ENCODE assay signal across 9 cellular contexts in the genomic region with DNA sequence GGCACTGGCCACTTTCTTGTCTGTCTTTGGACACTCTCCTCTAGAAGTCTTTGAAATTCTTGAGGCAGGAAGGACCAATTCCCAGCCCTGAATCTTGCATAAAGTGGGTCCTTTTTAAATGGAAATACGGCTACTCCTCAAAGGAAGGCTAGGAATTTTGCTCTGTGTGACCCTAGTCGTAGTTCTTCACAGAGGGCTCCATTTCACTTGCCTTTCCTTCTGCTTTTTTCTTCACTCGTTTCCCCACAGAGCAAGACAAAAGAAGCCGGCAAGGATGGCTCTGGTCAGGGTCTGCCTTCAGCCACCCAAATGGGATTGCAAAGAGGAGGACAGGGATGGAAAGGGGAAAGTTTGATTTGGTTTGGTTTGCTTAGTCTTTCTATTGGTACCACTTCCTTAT. TPM values are rescaled to one million over a fixed set of nuclear protein-coding genes. Genes with fewer than 3 reads are reported as not detected.
DNase-seq lines count a peak whose midpoint lies in the region; ATAC-seq, FAIRE-seq and TF ChIP-seq lines count a peak whose summit lies in the region.
"Had no signal": no experiment of that assay in that cellular context is flagged by ENCODE, and none has a peak within 500 bp of the region (broad histone marks: within the 10 kb centered on the region; RNA-seq: fewer than 3 reads in every experiment).

No MANE protein-coding gene starts in this region.

- peak overlapping the region; percentile 80; the same call in 1 of the 2 replicates for H2BK20ac ChIP-seq in H1 (ENCODE audit: low read length)

- no peak overlapping the region for H3K56ac ChIP-seq in H1 (replicated peaks; ENCODE audit: insufficient read length, low read depth, low read length)

- H3K27ac Mint-ChIP-seq in Caco-2 (ENCODE audit: unreplicated experiment): no peak overlapping the region

- H3K36me3 ChIP-seq in Caco-2 (ENCODE audit: control insufficient read depth, insufficient read depth, low read length) (no peaks in the 10 kb centered on the region; the same call in 1 of the 2 replicates), NT2/D1 (ENCODE audit: insufficient read depth, insufficient read length, low read length) (no peaks in the 10 kb centered on the region), H1 (ENCODE audit: control insufficient read depth in 2 of 4, insufficient read depth in 4 of 4, low read length in 3 of 4) (no peaks in the 10 kb centered on the region), osteoblast (ENCODE audit: insufficient read depth, low read length) (no peaks in the 10 kb centered on the region), brain microvascular endothelial cell (replicated peaks) (no peaks in the 10 kb centered on the region)

- H4K91ac ChIP-seq in H1 (replicated peaks; ENCODE audit: insufficient read length, low read length): no peak overlapping the region

- no peaks in the 10 kb centered on the region for H3K79me2 ChIP-seq in H1 (ENCODE audit: control insufficient read depth in 1 of 2, insufficient read depth in 2 of 2, low read length in 2 of 2)
- no peaks in the 10 kb centered on the region for H3K79me2 ChIP-seq in osteoblast (ENCODE audit: insufficient read depth, low read length)

- H3K4me3 Mint-ChIP-seq in Caco-2 (ENCODE audit: unreplicated experiment): peak overlapping the region; percentile 37

- no peaks in the 10 kb centered on the region for H3K27me3 ChIP-seq in Caco-2 (replicated peaks; ENCODE audit: control insufficient read depth, insufficient read depth, low read length)
- H3K27me3 ChIP-seq in NT2/D1 (ENCODE audit: insufficient read depth, insufficient read length): no peaks in the 10 kb centered on the region
- no peaks in the 10 kb centered on the region for H3K27me3 ChIP-seq in H1 (replicated peaks in 1 of 4; ENCODE audit: control insufficient read depth in 3 of 4, extremely low read depth in 1 of 4, insufficient read depth in 3 of 4, low read length in 3 of 4)
- no peaks in the 10 kb centered on the region for H3K27me3 ChIP-seq in osteoblast (ENCODE audit: insufficient read depth, low read length)
- H3K27me3 ChIP-seq in brain microvascular endothelial cell (replicated peaks): no peaks in the 10 kb centered on the region

- H3K27me3 Mint-ChIP-seq in Caco-2 (ENCODE audit: insufficient read depth, unreplicated experiment): no peaks in the 10 kb centered on the region

- no peaks in the 10 kb centered on the region for H3K9me3 Mint-ChIP-seq in Caco-2 (ENCODE audit: unreplicated experiment)

- peak overlapping the region; percentile 58; the same call in 1 of the 2 replicates for H3K27ac ChIP-seq in H1 (ENCODE audit: low read depth, low read length)
- H3K27ac ChIP-seq in osteoblast (ENCODE audit: low read depth, low read length): no peak overlapping the region
- H3K27ac ChIP-seq in brain microvascular endothelial cell: no peak overlapping the region

- in situ Hi-C loops in brain microvascular endothelial cell (cut with HindIII; ENCODE audit: low pct_ligation_motif_present, low sequenced_read_pairs): no loop called here

- H3K14ac ChIP-seq in H1 (ENCODE audit: insufficient read length): no peak overlapping the region

- intact Hi-C loops in Caco-2 (cut with micrococcal nuclease; ENCODE audit: unreplicated experiment): no loop called here

- no peaks in the 10 kb centered on the region for H3K23me2 ChIP-seq in H1 (ENCODE audit: low read depth, low read length)

- BruUV-seq in Caco-2 (replicated peaks; lab: Mats Ljungman, UMichigan): no TSS peak

- H3K4me1 Mint-ChIP-seq in Caco-2 (ENCODE audit: low read depth, unreplicated experiment): no peaks in the 10 kb centered on the region

- 0 out of 2 replicates have a peak overlapping the region, but pooled peaks have one; percentile 81 for H2BK12ac ChIP-seq in H1 (ENCODE audit: low read depth, low read length)

- no peak for TF ChIP-seq RAD21 in H1 (IDR thresholded peaks at IDR 0.05 in 1 of 2, conservative IDR thresholded peaks at IDR 0.05 in 1 of 2; ENCODE audit: low read depth in 2 of 2, low read length in 2 of 2)

- peak overlapping the region; percentile 33 for H3K9ac ChIP-seq in NT2/D1 (ENCODE audit: insufficient read length, low read depth)
- H3K9ac ChIP-seq in H1 (replicated peaks in 1 of 4; ENCODE audit: extremely low read depth in 1 of 4, low read depth in 3 of 4, low read length in 3 of 4): peak overlapping the region in 1 of 4 experiments; percentile 29; a peak in 1 of 7 replicates

- TF ChIP-seq EP300 in H1 (IDR thresholded peaks at IDR 0.05; ENCODE audit: borderline replicate concordance in 1 of 2, low read depth in 2 of 2, low read length in 2 of 2): no peak

- H2BK120ac ChIP-seq in H1 (replicated peaks; ENCODE audit: low read depth, low read length): no peak overlapping the region

- no peak overlapping the region for H2BK15ac ChIP-seq in H1 (ENCODE audit: low read length)

- no peak overlapping the region; the same call in 1 of the 2 replicates for H4K8ac ChIP-seq in H1 (ENCODE audit: extremely low read depth, insufficient read depth, low read length)

- 0 out of 2 replicates have a peak overlapping the region, but pooled peaks have one; percentile 47 for H2AK5ac ChIP-seq in H1 (ENCODE audit: low read depth, low read length)

- ATAC-seq in GM21529 (IDR thresholded peaks at IDR 0.05; ENCODE audit: unreplicated experiment) (no peak), HG03469 (IDR thresholded peaks at IDR 0.05; ENCODE audit: unreplicated experiment) (no peak)

- no peak overlapping the region for H3K4ac ChIP-seq in H1 (replicated peaks; ENCODE audit: insufficient read length, low read depth, low read length)

- H3K36me3 Mint-ChIP-seq in Caco-2 (ENCODE audit: insufficient read depth, unreplicated experiment): no peaks in the 10 kb centered on the region

- no peaks in the 10 kb centered on the region for H4K20me1 ChIP-seq in H1 (replicated peaks in 1 of 2; ENCODE audit: control insufficient read depth in 1 of 2, insufficient read depth in 2 of 2, low read length in 2 of 2)
- H4K20me1 ChIP-seq in osteoblast (ENCODE audit: insufficient read depth, low read length): no peaks in the 10 kb centered on the region

- CTCF ChIA-PET in Caco-2 (lab: Charles Lee): no interaction called here
- CTCF ChIA-PET in H1 (lab: Charles Lee; ENCODE audit: partially characterized antibody): interaction anchor here (2.2 kb wide), 1 partner anchor 26 kb away, joined by 10 read pairs; no protein-coding TSS in a partner anchor

- no peaks in the 10 kb centered on the region for H3K79me1 ChIP-seq in H1 (ENCODE audit: low read depth, low read length)

- POLR2A ChIA-PET in Caco-2 (lab: Charles Lee): no interaction called here
- POLR2A ChIA-PET in H1 (lab: Charles Lee; ENCODE audit: partially characterized antibody): interaction anchor here (0.6 to 0.7 kb wide), 2 partner anchors 25 to 27 kb away, joined by 3 read pairs; no protein-coding TSS in a partner anchor

- no peak for TF ChIP-seq POLR2A in H1 (IDR thresholded peaks at IDR 0.05; ENCODE audit: control extremely low read depth in 1 of 2, low read depth in 2 of 2, low read length in 2 of 2)

- peak overlapping the region; percentile 83 for H2BK5ac ChIP-seq in H1 (ENCODE audit: low read depth, low read length)

- no peak for FAIRE-seq in H1 (lab: Jason Lieb, UNC)
- FAIRE-seq: G401.6 had no signal

- H3K4me3 ChIP-seq in Caco-2 (ENCODE audit: low read depth, low read length) (no peak overlapping the region), NT2/D1 (ENCODE audit: insufficient read length, low read depth) (no peak overlapping the region), H1 (ENCODE audit: extremely low read depth in 1 of 4, insufficient read depth in 2 of 4, low read depth in 3 of 4, low read length in 4 of 4) (peak overlapping the region in 3 of 4 experiments; percentile 3 to 38 (median 10); a peak in 2 of 8 replicates), osteoblast (ENCODE audit: insufficient read depth, low read length) (no peak overlapping the region), brain microvascular endothelial cell (ENCODE audit: low read depth, low read length) (no peak overlapping the region)

- H3K18ac ChIP-seq in H1 (ENCODE audit: extremely low read depth, low read length): peak overlapping the region; percentile 85

- 0 out of 2 replicates have a peak, but pooled peaks cover 3% of the 10 kb centered on the region for H3K9me3 ChIP-seq in Caco-2
- no peaks in the 10 kb centered on the region; the same call in 1 of the 2 replicates for H3K9me3 ChIP-seq in NT2/D1 (ENCODE audit: insufficient read depth, low read length)
- no peaks in the 10 kb centered on the region; a peak in 1 of 4 replicates for H3K9me3 ChIP-seq in H1 (ENCODE audit: insufficient read depth in 2 of 2, low read depth in 1 of 2, low read length in 1 of 2)
- no peaks in the 10 kb centered on the region for H3K9me3 ChIP-seq in osteoblast (ENCODE audit: low read depth, low read length)

- H2AFZ ChIP-seq in H1 (ENCODE audit: low read length) (0 out of 2 replicates have a peak overlapping the region, but pooled peaks have one; percentile 82), osteoblast (ENCODE audit: low read length) (peak overlapping the region; percentile 0)

- DNase-seq in Caco-2 (no peak), NT2/D1 (ENCODE audit: low read depth, low spot score) (peak; percentile 48), H1 (ENCODE audit: low read depth in 1 of 2, low spot score in 2 of 2) (no peak), osteoblast (ENCODE audit: insufficient read length, low spot score, missing footprints) (no peak), brain microvascular endothelial cell (no peak)
- DNase-seq in stimulated activated CD4-positive, alpha-beta T cell treated with anti-CD3 and anti-CD28 coated beads, Interleukin-1b, Interleukin-23, amount 100 ng/mL, for 48 hours: no peak

- TF ChIP-seq CTCF in Caco-2 (IDR thresholded peaks at IDR 0.05; ENCODE audit: insufficient read depth in 1 of 2, low read depth in 1 of 2, low read length in 1 of 2, severe bottlenecking in 1 of 2, unreplicated experiment in 1 of 2) (no peak), H1 (IDR thresholded peaks at IDR 0.05; ENCODE audit: control extremely low read depth in 1 of 3, insufficient read depth in 1 of 3, low read depth in 1 of 3, low read length in 3 of 3) (no peak), osteoblast (IDR thresholded peaks at IDR 0.05; ENCODE audit: extremely low read depth, low read depth, low read length) (no peak), brain microvascular endothelial cell (IDR thresholded peaks at IDR 0.05; ENCODE audit: low read depth, low read length, missing control alignments) (no peak)

- no peak overlapping the region for H4K5ac ChIP-seq in H1 (ENCODE audit: insufficient read length, low read depth, low read length)

- H3K4me1 ChIP-seq in Caco-2: no peaks in the 10 kb centered on the region
- no peaks in the 10 kb centered on the region for H3K4me1 ChIP-seq in NT2/D1 (ENCODE audit: insufficient read depth, insufficient read length)
- peaks cover 2 to 6% (median 4%) of the 10 kb centered on the region in 4 experiments; a peak in 2 of 7 replicates for H3K4me1 ChIP-seq in H1 (replicated peaks in 1 of 4; ENCODE audit: control insufficient read depth in 3 of 4, insufficient read depth in 4 of 4, low read length in 3 of 4)
- peaks cover 4% of the 10 kb centered on the region for H3K4me1 ChIP-seq in osteoblast (ENCODE audit: insufficient read depth, low read length)

- H3K4me2 ChIP-seq in H1 (ENCODE audit: insufficient read depth in 1 of 2, low read depth in 2 of 2, low read length in 2 of 2) (peak overlapping the region; percentile 54 to 72), osteoblast (ENCODE audit: insufficient read depth, low read length) (no peak overlapping the region)

- 25% methylated on average over 4 of the region's 4 CpGs; no CpG with 5 or more reads in 1 of the 2 experiments for WGBS in H1 (ENCODE audit: extremely low coverage in 1 of 2, insufficient coverage in 1 of 2, insufficient read length in 1 of 2, insufficient replicate concordance in 2 of 2, low coverage in 1 of 2, low lambda C conversion rate in 2 of 2, missing lambda C conversion rate in 1 of 2), 2 experiments

- no peak overlapping the region for H3K23ac ChIP-seq in H1 (ENCODE audit: insufficient read length)

RNA-seq across cellular contexts. Expression of a gene that starts 25.8 kb away (rescaled TPM):
- total RNA-seq in Caco-2 (2022) (47.0 and 49.6 TPM in 2 replicates), osteoblast (320 and 343 TPM in 2 replicates)
- total RNA-seq in H1 (2021; fragmentation: NEBNext Ultra II Directional; extraction: Animal tissue kit (Norgen Biotek cat#: 25700)): 24.4 and 28.0 TPM in 2 replicates
- 20.2 and 26.1 TPM in 2 replicates for polyA plus RNA-seq in H1 (2011; rRNA removed)
- polyA plus RNA-seq in H1 (2011; cell fraction: cytosol; rRNA removed): 29.0 TPM
- 29.1 TPM for polyA plus RNA-seq in H1 (2011; cell fraction: nucleus; rRNA removed)
- polyA plus RNA-seq in H1 (2012, experiment 1 of 2): 26.1 to 29.2 TPM (median 27.6 TPM) in 4 replicates
- 30.7 TPM for polyA plus RNA-seq in H1 (2012, experiment 2 of 2)
- 35.3 TPM for polyA plus RNA-seq in H1 (2013, experiment 1 of 2)
- 41.8 TPM for polyA plus RNA-seq in H1 (2013, experiment 2 of 2)
- polyA minus RNA-seq in H1 (2011; rRNA and poly(A)+ RNA removed): 17.0 and 18.3 TPM in 2 replicates
- 16.2 TPM for polyA minus RNA-seq in H1 (2011; cell fraction: cytosol; rRNA and poly(A)+ RNA removed)
- 20.6 TPM for polyA minus RNA-seq in H1 (2011; cell fraction: nucleus; rRNA and poly(A)+ RNA removed)

RNA-seq across cellular contexts. Expression of a gene that starts 41.2 kb away (rescaled TPM):
- total RNA-seq in Caco-2 (2022): 84.1 and 94.1 TPM in 2 replicates
- 67.8 and 75.4 TPM in 2 replicates for total RNA-seq in H1 (2021; fragmentation: NEBNext Ultra II Directional; extraction: Animal tissue kit (Norgen Biotek cat#: 25700))
- polyA plus RNA-seq in H1 (2011; rRNA removed): 42.4 and 52.9 TPM in 2 replicates
- polyA plus RNA-seq in H1 (2011; cell fraction: cytosol; rRNA removed): 47.6 TPM
- polyA plus RNA-seq in H1 (2011; cell fraction: nucleus; rRNA removed): 56.7 TPM
- polyA plus RNA-seq in H1 (2012, experiment 1 of 2): 48.1 to 77.3 TPM (median 64.7 TPM) in 4 replicates
- 42.4 TPM for polyA plus RNA-seq in H1 (2012, experiment 2 of 2)
- 28.4 TPM for polyA plus RNA-seq in H1 (2013, experiment 1 of 2)
- polyA plus RNA-seq in H1 (2013, experiment 2 of 2): 25.4 TPM
- 34.6 and 41.3 TPM in 2 replicates for polyA minus RNA-seq in H1 (2011; rRNA and poly(A)+ RNA removed)
- polyA minus RNA-seq in H1 (2011; cell fraction: cytosol; rRNA and poly(A)+ RNA removed): 19.2 TPM
- 18.8 TPM for polyA minus RNA-seq in H1 (2011; cell fraction: nucleus; rRNA and poly(A)+ RNA removed)
- total RNA-seq in osteoblast: 56.5 and 64.8 TPM in 2 replicates

RNA-seq across cellular contexts. Expression of a gene that starts 42.0 kb away (rescaled TPM):
- total RNA-seq in Caco-2 (2022) (20.3 and 20.8 TPM in 2 replicates), osteoblast (6.8 and 7.2 TPM in 2 replicates)
- 10.5 and 11.6 TPM in 2 replicates for total RNA-seq in H1 (2021; fragmentation: NEBNext Ultra II Directional; extraction: Animal tissue kit (Norgen Biotek cat#: 25700))
- polyA plus RNA-seq in H1 (2011; rRNA removed): 24.2 and 24.3 TPM in 2 replicates
- polyA plus RNA-seq in H1 (2011; cell fraction: cytosol; rRNA removed): 16.3 TPM
- polyA plus RNA-seq in H1 (2011; cell fraction: nucleus; rRNA removed): 20.5 TPM
- 10.3 to 11.8 TPM (median 11.1 TPM) in 4 replicates for polyA plus RNA-seq in H1 (2012, experiment 1 of 2)
- polyA plus RNA-seq in H1 (2012, experiment 2 of 2): 7.9 TPM
- polyA plus RNA-seq in H1 (2013, experiment 1 of 2): 13.5 TPM
- 11.3 TPM for polyA plus RNA-seq in H1 (2013, experiment 2 of 2)
- polyA minus RNA-seq in H1 (2011; rRNA and poly(A)+ RNA removed): 17.6 and 20.3 TPM in 2 replicates
- polyA minus RNA-seq in H1 (2011; cell fraction: cytosol; rRNA and poly(A)+ RNA removed): 5.6 TPM
- 17.8 TPM for polyA minus RNA-seq in H1 (2011; cell fraction: nucleus; rRNA and poly(A)+ RNA removed)

RNA-seq across cellular contexts. Expression of a gene that starts 56.1 kb away (rescaled TPM):
- total RNA-seq in Caco-2 (2022): 93.7 and 95.6 TPM in 2 replicates
- 119 and 123 TPM in 2 replicates for total RNA-seq in H1 (2021; fragmentation: NEBNext Ultra II Directional; extraction: Animal tissue kit (Norgen Biotek cat#: 25700))
- polyA plus RNA-seq in H1 (2011; rRNA removed): 48.8 and 59.5 TPM in 2 replicates
- 71.0 TPM for polyA plus RNA-seq in H1 (2011; cell fraction: cytosol; rRNA removed)
- polyA plus RNA-seq in H1 (2011; cell fraction: nucleus; rRNA removed): 104 TPM
- 112 to 134 TPM (median 123 TPM) in 4 replicates for polyA plus RNA-seq in H1 (2012, experiment 1 of 2)
- 36.5 TPM for polyA plus RNA-seq in H1 (2012, experiment 2 of 2)
- polyA plus RNA-seq in H1 (2013, experiment 1 of 2): 91.5 TPM
- polyA plus RNA-seq in H1 (2013, experiment 2 of 2): 94.1 TPM
- polyA minus RNA-seq in H1 (2011; rRNA and poly(A)+ RNA removed): 84.1 and 96.9 TPM in 2 replicates
- polyA minus RNA-seq in H1 (2011; cell fraction: cytosol; rRNA and poly(A)+ RNA removed): 62.4 TPM
- polyA minus RNA-seq in H1 (2011; cell fraction: nucleus; rRNA and poly(A)+ RNA removed): 48.9 TPM
- total RNA-seq in osteoblast: 37.3 and 37.4 TPM in 2 replicates

Comparison
In these comparisons a context has a peak if more than half of its experiments do, and no peak if none do; other contexts are left out.
1. H3K4me3 ChIP-seq: peak in H1 (3 of 4); none in Caco-2 (single experiment), NT2/D1 (single experiment), osteoblast (single experiment) and brain microvascular endothelial cell (single experiment).